ENCODE assay signal across 1 cellular context in the genomic region with DNA sequence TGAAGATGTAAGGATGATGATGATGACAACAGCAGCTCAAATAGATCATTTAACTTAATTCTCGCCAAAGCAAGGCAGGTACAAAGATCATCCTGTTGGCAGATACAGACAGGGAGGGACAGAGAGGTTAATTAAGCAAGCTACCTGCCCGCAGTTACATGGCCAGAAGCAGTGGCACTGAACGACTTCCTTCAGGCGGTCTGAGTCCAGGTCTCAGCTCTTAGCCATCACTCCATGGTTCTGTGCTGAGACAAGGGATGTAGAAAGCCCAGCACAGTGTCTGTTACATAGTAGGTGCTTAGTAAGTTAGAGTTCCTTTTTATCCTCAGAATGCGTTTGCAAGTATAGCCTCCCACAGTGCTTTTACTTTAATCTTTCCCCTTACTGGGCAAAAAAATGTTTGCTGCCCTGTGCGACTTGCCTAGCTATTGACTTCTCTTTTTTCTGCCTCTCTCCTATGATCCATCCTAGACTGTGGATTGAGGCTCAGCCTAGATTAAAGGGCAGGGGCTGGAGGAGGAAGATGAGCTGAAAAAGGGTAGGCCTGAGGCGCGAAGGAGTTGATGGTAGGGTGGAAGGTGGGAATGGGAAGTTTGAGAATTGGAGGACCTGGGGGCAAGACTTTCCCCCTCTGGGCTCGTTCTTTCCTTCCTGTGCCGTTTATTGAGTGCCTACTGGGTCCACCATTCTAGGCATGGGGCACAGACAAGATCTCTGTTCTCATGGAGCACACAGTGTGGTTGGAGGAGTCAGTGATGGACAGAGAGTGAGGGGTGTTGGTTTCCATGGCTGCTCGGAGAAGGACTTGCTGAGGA.
TF ChIP-seq lines count a peak whose summit lies in the region.

No MANE protein-coding gene starts in this region.

TF ChIP-seq in SK-N-SH, 30 proteins besides CTCF, POLR2A, EP300 and RAD21:
- TF ChIP-seq FOXJ3 (CRISPR knock-in tag; IDR thresholded peaks at IDR 0.05), result no peak
- no peak for TF ChIP-seq RXRA (IDR thresholded peaks at IDR 0.05; ENCODE audit: borderline replicate concordance, low read depth)
- TF ChIP-seq, protein P1, sequence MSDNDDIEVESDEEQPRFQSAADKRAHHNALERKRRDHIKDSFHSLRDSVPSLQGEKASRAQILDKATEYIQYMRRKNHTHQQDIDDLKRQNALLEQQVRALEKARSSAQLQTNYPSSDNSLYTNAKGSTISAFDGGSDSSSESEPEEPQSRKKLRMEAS (IDR thresholded peaks at IDR 0.05; ENCODE audit: low read depth), result no peak
- no peak for TF ChIP-seq CHD2 (IDR thresholded peaks at IDR 0.05; ENCODE audit: low read length, partially characterized antibody)
- TF ChIP-seq EZH2phosphoT487 (IDR thresholded peaks at IDR 0.05; ENCODE audit: borderline replicate concordance, low read depth), result no peak
- TF ChIP-seq JUND (IDR thresholded peaks at IDR 0.05), result no peak
